Comparison of ENCODE assay signal across 14 cellular contexts in the genomic region with DNA sequence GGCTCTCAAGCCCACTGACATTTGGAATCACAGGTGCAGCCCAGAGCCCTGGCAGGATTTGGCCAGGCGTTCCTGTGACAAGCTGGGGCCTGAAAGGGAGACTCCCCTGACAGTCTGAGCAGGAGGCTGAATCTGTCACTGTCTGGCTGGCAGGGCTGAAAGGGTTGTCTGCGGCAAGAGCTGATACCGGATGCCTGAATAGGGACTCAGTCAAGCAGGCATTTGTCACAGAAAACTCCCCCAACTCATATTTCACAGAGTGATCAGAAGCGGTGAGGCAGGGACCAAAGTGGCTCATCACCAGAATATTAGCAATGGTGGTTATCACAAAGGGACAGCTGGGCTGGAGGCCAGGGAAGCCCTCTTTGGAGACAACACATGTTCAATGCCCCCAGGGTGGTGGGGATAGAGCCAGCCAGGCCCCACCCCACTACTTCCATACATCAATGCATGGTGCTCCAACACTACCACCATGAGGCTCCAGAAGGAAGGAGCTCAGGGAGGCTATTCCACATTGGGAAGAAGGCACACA.
DNase-seq lines count a peak whose midpoint lies in the region; ATAC-seq lines count a peak whose summit lies in the region.
"Had no signal": no experiment of that assay in that cellular context is flagged by ENCODE, and none has a peak within 500 bp of the region (broad histone marks: within the 10 kb centered on the region; RNA-seq: fewer than 3 reads in every experiment).

No MANE protein-coding gene starts in this region.

- intact Hi-C loops in left ventricle myocardium superior (cut with micrococcal nuclease): no loop called here

- H3K4me1 Mint-ChIP-seq in stimulated activated effector memory CD8-positive, alpha-beta T cell treated with anti-CD3 and anti-CD28 coated beads, Interleukin-12 subunit alpha, Interleukin-12 subunit beta, amount 100 ng/mL, for 72 hours: no peaks in the 10 kb centered on the region

- H3K27ac Mint-ChIP-seq in stimulated activated effector memory CD8-positive, alpha-beta T cell treated with anti-CD3 and anti-CD28 coated beads, Interleukin-12 subunit alpha, Interleukin-12 subunit beta, amount 100 ng/mL, for 72 hours: no peak overlapping the region
- H3K27ac Mint-ChIP-seq: HFFc6 had no signal

- no peaks in the 10 kb centered on the region for H3K36me3 Mint-ChIP-seq in stimulated activated effector memory CD8-positive, alpha-beta T cell treated with anti-CD3 and anti-CD28 coated beads, Interleukin-12 subunit alpha, Interleukin-12 subunit beta, amount 100 ng/mL, for 72 hours

- peaks cover 3% of the 10 kb centered on the region for H3K9me3 Mint-ChIP-seq in stimulated activated effector memory CD8-positive, alpha-beta T cell treated with anti-CD3 and anti-CD28 coated beads, Interleukin-12 subunit alpha, Interleukin-12 subunit beta, amount 100 ng/mL, for 72 hours

- peak; percentile 48 for ATAC-seq in left ventricle myocardium superior
- peak; percentile 28 for ATAC-seq in stimulated activated effector memory CD8-positive, alpha-beta T cell treated with anti-CD3 and anti-CD28 coated beads, Interleukin-12 subunit alpha, Interleukin-12 subunit beta, amount 100 ng/mL, for 72 hours
- ATAC-seq: right lobe of liver had no signal

- H3K4me3 Mint-ChIP-seq in stimulated activated effector memory CD8-positive, alpha-beta T cell treated with anti-CD3 and anti-CD28 coated beads, Interleukin-12 subunit alpha, Interleukin-12 subunit beta, amount 100 ng/mL, for 72 hours: no peak overlapping the region
- H3K4me3 Mint-ChIP-seq: HFFc6 had no signal

- DNase-seq in NCI-H146 (lab: John Stamatoyannopoulos, UW): peak; percentile 6
- DNase-seq in NCI-H146 treated with DMSO at 0.1 percent for 48 hours (lab: John Stamatoyannopoulos, UW; ENCODE audit: unreplicated experiment): no peak
- DNase-seq in NCI-H2171 treated with DMSO at 0.1 percent for 48 hours (lab: John Stamatoyannopoulos, UW): peak; percentile 90
- DNase-seq in left ventricle myocardium superior: peak; percentile 33
- DNase-seq in stimulated activated effector memory CD8-positive, alpha-beta T cell treated with anti-CD3 and anti-CD28 coated beads, Interleukin-12 subunit alpha, Interleukin-12 subunit beta, amount 100 ng/mL, for 72 hours (ENCODE audit: low spot score in 2 of 2): no peak
- DNase-seq in NCI-H2196 treated with DMSO at 0.1 percent for 48 hours (lab: John Stamatoyannopoulos, UW; ENCODE audit: unreplicated experiment): no peak
- no peak for DNase-seq in anterior cingulate cortex (lab: John Stamatoyannopoulos, UW)
- no peak for DNase-seq in occipital lobe (lab: John Stamatoyannopoulos, UW)
- DNase-seq: 8988T, activated gamma-delta T cell, brain microvascular endothelial cell, HFFc6, SHP77 had no signal

Comparison
In these comparisons a context has a peak if more than half of its experiments do, and no peak if none do; other contexts are left out.
1. DNase-seq: peak in NCI-H146 (single experiment), NCI-H2171 treated with DMSO at 0.1 percent for 48 hours (single experiment) and left ventricle myocardium superior (single experiment); none in NCI-H146 treated with DMSO at 0.1 percent for 48 hours (single experiment), stimulated activated effector memory CD8-positive, alpha-beta T cell treated with anti-CD3 and anti-CD28 coated beads, Interleukin-12 subunit alpha, Interleukin-12 subunit beta, amount 100 ng/mL, for 72 hours (0 of 2), NCI-H2196 treated with DMSO at 0.1 percent for 48 hours (single experiment), anterior cingulate cortex (0 of 58) and occipital lobe (single experiment).